ENCODE assay signal across 30 cellular contexts in the genomic region with DNA sequence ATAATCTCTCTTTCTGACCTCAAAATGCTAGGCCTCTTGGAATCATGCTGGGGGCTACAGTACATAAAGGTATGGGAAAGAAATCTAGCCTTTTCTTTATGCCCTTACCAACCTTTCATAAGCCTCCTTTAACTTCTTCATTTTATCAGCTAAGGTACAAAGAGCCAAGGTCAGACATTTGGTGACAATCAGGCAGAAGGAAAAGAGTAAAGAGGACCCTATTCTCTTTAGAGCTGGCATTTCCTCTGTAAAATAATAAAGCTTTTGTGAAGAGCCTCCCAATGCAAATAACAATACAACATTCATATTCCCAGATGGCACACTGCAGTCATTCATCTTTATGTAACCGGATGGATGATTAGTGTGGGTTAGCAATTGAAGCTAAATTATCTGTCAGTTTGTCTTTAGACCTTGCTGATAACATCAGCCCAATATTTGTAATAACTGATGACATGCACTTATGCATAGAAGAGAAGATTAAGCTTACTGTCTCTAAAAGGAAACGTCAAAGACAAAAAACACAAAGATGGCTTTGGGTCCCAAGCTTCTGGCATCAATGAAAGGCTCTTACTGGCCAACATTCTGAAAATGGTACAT.
DNase-seq lines count a peak whose midpoint lies in the region; ATAC-seq, FAIRE-seq and TF ChIP-seq lines count a peak whose summit lies in the region.
"Had no signal": no experiment of that assay in that cellular context is flagged by ENCODE, and none has a peak within 500 bp of the region (broad histone marks: within the 10 kb centered on the region; RNA-seq: fewer than 3 reads in every experiment).

No MANE protein-coding gene starts in this region.

- TF ChIP-seq EP300 in suprapubic skin (IDR thresholded peaks at IDR 0.05): no peak

- intact Hi-C loops in kidney (cut with DNase I): no loop called here
- intact Hi-C loops in left ventricle myocardium superior (cut with micrococcal nuclease): no loop called here

- FAIRE-seq in HTR-8/SVneo (lab: Jason Lieb, UNC) (no peak), kidney (lab: Jason Lieb, UNC) (no peak)
- FAIRE-seq: frontal cortex had no signal

- TF ChIP-seq CTCF in mesothelial cell of epicardium (IDR thresholded peaks at IDR 0.05; ENCODE audit: unreplicated experiment) (no peak), kidney (IDR thresholded peaks at IDR 0.05; ENCODE audit: borderline replicate concordance, extremely low read depth, insufficient read depth) (no peak), suprapubic skin (IDR thresholded peaks at IDR 0.05) (no peak)

- H3K4me3 ChIP-seq in ACC112 (ENCODE audit: low read depth, low read length): no peak overlapping the region
- H3K4me3 ChIP-seq in kidney (ENCODE audit: low read length in 2 of 2): no peak overlapping the region
- H3K4me3 ChIP-seq in suprapubic skin: no peak overlapping the region
- H3K4me3 ChIP-seq: BLaER1 treated with 17β-estradiol and CSF1 and Interleukin-3, amounts not matched to agents 10 nM and 100 nM; breast epithelium; hepatocyte; psoas muscle had no signal

- H3K9me3 ChIP-seq in kidney (ENCODE audit: control insufficient read depth in 1 of 2, low read length in 2 of 2) (no peaks in the 10 kb centered on the region), suprapubic skin (no peaks in the 10 kb centered on the region)
- H3K9me3 ChIP-seq: BLaER1 treated with 17β-estradiol and CSF1 and Interleukin-3, amounts not matched to agents 10 nM and 100 nM; breast epithelium; psoas muscle had no signal

- TF ChIP-seq POLR2A in suprapubic skin (IDR thresholded peaks at IDR 0.05): no peak

- H3K4me1 Mint-ChIP-seq in mesothelial cell of epicardium: no peaks in the 10 kb centered on the region
- H3K4me1 Mint-ChIP-seq: stimulated activated effector memory CD8-positive, alpha-beta T cell treated with anti-CD3 and anti-CD28 coated beads, Interleukin-12 subunit alpha, Interleukin-12 subunit beta, amount 100 ng/mL, for 72 hours had no signal

- no peak overlapping the region for H3K4me3 Mint-ChIP-seq in mesothelial cell of epicardium
- H3K4me3 Mint-ChIP-seq: activated naive CD8-positive, alpha-beta T cell; stimulated activated effector memory CD8-positive, alpha-beta T cell treated with anti-CD3 and anti-CD28 coated beads, Interleukin-12 subunit alpha, Interleukin-12 subunit beta, amount 100 ng/mL, for 72 hours; type B pancreatic cell had no signal

- no peak for ATAC-seq in left ventricle myocardium superior
- ATAC-seq: HCT116; Panc1; psoas muscle; stimulated activated effector memory CD8-positive, alpha-beta T cell treated with anti-CD3 and anti-CD28 coated beads, Interleukin-12 subunit alpha, Interleukin-12 subunit beta, amount 100 ng/mL, for 72 hours had no signal

- H3K27ac Mint-ChIP-seq in mesothelial cell of epicardium: peak overlapping the region; percentile 30
- H3K27ac Mint-ChIP-seq: activated naive CD8-positive, alpha-beta T cell; stimulated activated effector memory CD8-positive, alpha-beta T cell treated with anti-CD3 and anti-CD28 coated beads, Interleukin-12 subunit alpha, Interleukin-12 subunit beta, amount 100 ng/mL, for 72 hours; type B pancreatic cell had no signal

- WGBS in suprapubic skin: 45% methylated on average over 2 of the region's 2 CpGs

- H3K36me3 ChIP-seq in ACC112 (ENCODE audit: insufficient read depth, low read length) (no peaks in the 10 kb centered on the region), kidney (ENCODE audit: control insufficient read depth in 1 of 2, insufficient read depth in 2 of 2, low read length in 2 of 2) (no peaks in the 10 kb centered on the region), suprapubic skin (no peaks in the 10 kb centered on the region)
- H3K36me3 ChIP-seq: BLaER1 treated with 17β-estradiol and CSF1 and Interleukin-3, amounts not matched to agents 10 nM and 100 nM; breast epithelium had no signal

- peak overlapping the region; percentile 28; the same call in 1 of the 2 replicates for H3K27ac ChIP-seq in ACC112 (ENCODE audit: low read depth, low read length)
- no peak overlapping the region for H3K27ac ChIP-seq in kidney (ENCODE audit: low read depth in 2 of 2, low read length in 2 of 2)
- no peak overlapping the region for H3K27ac ChIP-seq in suprapubic skin
- H3K27ac ChIP-seq: BLaER1 treated with 17β-estradiol and CSF1 and Interleukin-3, amounts not matched to agents 10 nM and 100 nM; hepatocyte; HL-60; psoas muscle; VCaP had no signal

- H3K27me3 Mint-ChIP-seq in mesothelial cell of epicardium (ENCODE audit: low read depth): no peaks in the 10 kb centered on the region
- H3K27me3 Mint-ChIP-seq: type B pancreatic cell had no signal

- H3K27me3 ChIP-seq in ACC112 (ENCODE audit: insufficient read depth, low read length) (no peaks in the 10 kb centered on the region), suprapubic skin (no peaks in the 10 kb centered on the region)
- H3K27me3 ChIP-seq: BLaER1 treated with 17β-estradiol and CSF1 and Interleukin-3, amounts not matched to agents 10 nM and 100 nM; breast epithelium; hepatocyte had no signal

- H3K79me2 ChIP-seq in ACC112 (ENCODE audit: control insufficient read depth, insufficient read depth, low read length, unreplicated experiment): no peaks in the 10 kb centered on the region
- H3K79me2 ChIP-seq: hepatocyte had no signal

- H3K4me1 ChIP-seq in ACC112 (ENCODE audit: control insufficient read depth, insufficient read depth, low read length, unreplicated experiment): peaks cover 16% of the 10 kb centered on the region
- no peaks in the 10 kb centered on the region for H3K4me1 ChIP-seq in kidney (ENCODE audit: control insufficient read depth in 1 of 2, insufficient read depth in 1 of 2, low read depth in 1 of 2, low read length in 2 of 2)
- peaks cover 4% of the 10 kb centered on the region for H3K4me1 ChIP-seq in suprapubic skin
- H3K4me1 ChIP-seq: BLaER1 treated with 17β-estradiol and CSF1 and Interleukin-3, amounts not matched to agents 10 nM and 100 nM; breast epithelium; psoas muscle had no signal

- peaks cover 6% of the 10 kb centered on the region for H3K9me3 Mint-ChIP-seq in mesothelial cell of epicardium
- H3K9me3 Mint-ChIP-seq: type B pancreatic cell had no signal

- H3K36me3 Mint-ChIP-seq in mesothelial cell of epicardium: no peaks in the 10 kb centered on the region
- H3K36me3 Mint-ChIP-seq: activated naive CD8-positive, alpha-beta T cell; stimulated activated effector memory CD8-positive, alpha-beta T cell treated with anti-CD3 and anti-CD28 coated beads, Interleukin-12 subunit alpha, Interleukin-12 subunit beta, amount 100 ng/mL, for 72 hours; type B pancreatic cell had no signal

- no peak overlapping the region for H3K9ac ChIP-seq in kidney (ENCODE audit: low read length in 2 of 2)
- H3K9ac ChIP-seq: BLaER1 treated with 17β-estradiol and CSF1 and Interleukin-3, amounts not matched to agents 10 nM and 100 nM had no signal

- peak; percentile 33 for DNase-seq in DMS53 treated with DMSO at 0.1 percent for 48 hours (lab: John Stamatoyannopoulos, UW; ENCODE audit: unreplicated experiment)
- peak; percentile 30 for DNase-seq in RPMI7951 (ENCODE audit: low read depth)
- DNase-seq in mesothelial cell of epicardium (ENCODE audit: low spot score in 2 of 2, unreplicated experiment in 2 of 2): no peak
- no peak for DNase-seq in HTR-8/SVneo (ENCODE audit: insufficient read length, low spot score)
- DNase-seq in kidney: no peak
- no peak for DNase-seq in suprapubic skin (ENCODE audit: low spot score in 2 of 2)
- DNase-seq in left ventricle myocardium superior: no peak
- DNase-seq: activated CD4-positive, alpha-beta T cell treated with anti-CD3 and anti-CD28 coated beads for 48 hours; activated CD8-positive, alpha-beta memory T cell treated with anti-CD3 and anti-CD28 coated beads for 24 hours; activated effector memory CD4-positive, alpha-beta T cell treated with anti-CD3 and anti-CD28 coated beads, Interleukin-2, amount 50 U/mL, for 16 hours; activated T-cell treated with anti-CD3 and anti-CD28 coated beads for 4 hours; mesendoderm; NCI-H2171 treated with DMSO at 0.1 percent for 48 hours; NCI-H524; psoas muscle; SIG-M5; stimulated activated CD4-positive, alpha-beta T cell treated with anti-CD3 and anti-CD28 coated beads, Interleukin-15, amount 100 ng/mL, for 24 hours; T1000 had no signal

- H2AFZ ChIP-seq in ACC112 (ENCODE audit: low read length, unreplicated experiment): peak overlapping the region; percentile 89
- H2AFZ ChIP-seq: hepatocyte had no signal

Comparison
In these comparisons a context has a peak if more than half of its experiments do, and no peak if none do; other contexts are left out.
1. DNase-seq: peak in DMS53 treated with DMSO at 0.1 percent for 48 hours (single experiment) and RPMI7951 (single experiment); none in mesothelial cell of epicardium (0 of 2), HTR-8/SVneo (single experiment), kidney (single experiment), suprapubic skin (0 of 2) and left ventricle myocardium superior (single experiment).